11 cellular contexts compared by ENCODE assay signal in the genomic region with DNA sequence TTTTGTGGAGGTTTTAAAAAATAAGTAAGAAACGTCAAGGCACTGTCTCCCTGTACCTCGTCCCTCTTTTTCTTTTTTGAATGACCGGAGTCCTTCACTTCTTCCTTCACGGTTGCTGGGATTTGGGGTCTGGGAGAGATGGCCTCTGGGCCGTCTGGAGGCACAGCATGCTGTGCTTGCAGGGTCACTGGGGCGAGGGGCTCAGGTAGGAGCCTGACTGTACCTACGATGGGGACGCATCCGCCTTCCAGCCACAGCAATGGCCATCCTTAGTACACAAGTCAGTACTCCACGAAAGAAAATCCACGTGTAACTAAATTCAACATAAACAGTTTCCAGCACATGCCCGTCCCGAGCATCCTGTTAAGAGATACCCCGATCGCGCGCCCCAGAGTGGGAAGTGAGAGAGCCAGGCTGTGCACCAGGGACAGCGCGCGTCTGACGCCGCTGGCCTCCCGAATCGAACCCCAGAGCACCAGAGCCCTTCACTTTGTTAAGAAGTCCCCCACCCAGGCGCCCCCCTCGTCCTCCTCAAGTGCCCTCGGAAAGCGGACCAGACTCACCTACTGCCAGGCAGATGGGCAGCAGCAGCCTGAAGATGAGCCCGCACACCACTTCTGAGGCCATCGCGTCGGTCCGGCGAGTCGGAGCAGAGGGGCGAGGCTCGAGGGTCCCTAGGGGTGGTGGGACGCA. TPM values are rescaled to one million over a fixed set of nuclear protein-coding genes. Genes with fewer than 3 reads are reported as not detected.
DNase-seq lines count a peak whose midpoint lies in the region; ATAC-seq and TF ChIP-seq lines count a peak whose summit lies in the region.
"Had no signal": no experiment of that assay in that cellular context is flagged by ENCODE, and none has a peak within 500 bp of the region (broad histone marks: within the 10 kb centered on the region; RNA-seq: fewer than 3 reads in every experiment).

No MANE protein-coding gene starts in this region.

- H3K9me3 Mint-ChIP-seq in neural progenitor cell, result no peaks in the 10 kb centered on the region
- no peaks in the 10 kb centered on the region for H3K9me3 Mint-ChIP-seq in T-helper 2 cell treated with Interferon-gamma antibody and Interleukin-4, amounts not matched to agents 5 μg/mL and 100 μg/mL, for 36 hours

- H3K27me3 ChIP-seq in right cardiac atrium (ENCODE audit: control insufficient read depth, insufficient read depth), result no peaks in the 10 kb centered on the region
- H3K27me3 ChIP-seq in esophagus squamous epithelium, result peaks cover 0 to 62% (median 7%) of the 10 kb centered on the region in 4 donors
- H3K27me3 ChIP-seq in neural progenitor cell, result peaks cover 74% of the 10 kb centered on the region
- H3K27me3 ChIP-seq in aorta (ENCODE audit: control insufficient read depth in 1 of 2, insufficient read depth in 2 of 2, low read length in 1 of 2), result no peaks in the 10 kb centered on the region

- H3K9me3 ChIP-seq in right cardiac atrium (ENCODE audit: control insufficient read depth, low read length), result no peaks in the 10 kb centered on the region
- no peaks in the 10 kb centered on the region for H3K9me3 ChIP-seq in esophagus squamous epithelium
- no peaks in the 10 kb centered on the region for H3K9me3 ChIP-seq in neural progenitor cell (ENCODE audit: low read depth)
- H3K9me3 ChIP-seq in aorta (ENCODE audit: control insufficient read depth, low read length), result no peaks in the 10 kb centered on the region

- peak overlapping the region; percentile 84 for H3K4me2 ChIP-seq in neural progenitor cell

- H3K79me2 ChIP-seq in neural progenitor cell (ENCODE audit: low read depth), result no peaks in the 10 kb centered on the region

- no peak overlapping the region for H3K27ac ChIP-seq in right cardiac atrium (ENCODE audit: low read length)
- H3K27ac ChIP-seq in esophagus squamous epithelium, result peak overlapping the region; percentile 32 to 76 (median 40)
- no peak overlapping the region for H3K27ac ChIP-seq in neural progenitor cell
- H3K27ac ChIP-seq in aorta (ENCODE audit: low read depth in 1 of 2, low read length in 2 of 2), result no peak overlapping the region

- TF ChIP-seq POLR2A in esophagus squamous epithelium (IDR thresholded peaks at IDR 0.05), result no peak

- H3K4me1 ChIP-seq in right cardiac atrium (ENCODE audit: control insufficient read depth, insufficient read depth, low read length) (no peaks in the 10 kb centered on the region), esophagus squamous epithelium (peaks cover 4 to 42% (median 10%) of the 10 kb centered on the region in 3 donors), neural progenitor cell (peaks cover 14% of the 10 kb centered on the region), aorta (ENCODE audit: control insufficient read depth in 1 of 2, insufficient read depth in 2 of 2, low read length in 2 of 2) (no peaks in the 10 kb centered on the region)

- H3K36me3 ChIP-seq in esophagus squamous epithelium (no peaks in the 10 kb centered on the region), neural progenitor cell (no peaks in the 10 kb centered on the region), aorta (ENCODE audit: control insufficient read depth in 1 of 2, insufficient read depth in 2 of 2, low read length in 1 of 2) (no peaks in the 10 kb centered on the region)

- H2AFZ ChIP-seq in neural progenitor cell (replicated peaks), result peak overlapping the region; percentile 92

- TF ChIP-seq CTCF in esophagus squamous epithelium (IDR thresholded peaks at IDR 0.05) (no peak), neural progenitor cell (IDR thresholded peaks at IDR 0.05) (no peak)

- peaks cover 5% of the 10 kb centered on the region for H3K36me3 Mint-ChIP-seq in neural progenitor cell
- no peaks in the 10 kb centered on the region for H3K36me3 Mint-ChIP-seq in T-helper 2 cell treated with Interferon-gamma antibody and Interleukin-4, amounts not matched to agents 5 μg/mL and 100 μg/mL, for 36 hours (ENCODE audit: low read depth)

- peaks cover 20% of the 10 kb centered on the region for H3K4me1 Mint-ChIP-seq in neural progenitor cell
- H3K4me1 Mint-ChIP-seq in T-helper 2 cell treated with Interferon-gamma antibody and Interleukin-4, amounts not matched to agents 5 μg/mL and 100 μg/mL, for 36 hours (ENCODE audit: low read depth), result no peaks in the 10 kb centered on the region

- H3K4me3 ChIP-seq in right cardiac atrium (ENCODE audit: low read length) (peak overlapping the region; percentile 43), esophagus squamous epithelium (peak overlapping the region; percentile 32 to 64 (median 44)), neural progenitor cell (peak overlapping the region; percentile 57), aorta (ENCODE audit: low read length in 2 of 2) (peak overlapping the region; percentile 3 to 45)
- H3K4me3 ChIP-seq: K562 had no signal

- H3F3A ChIP-seq in neural progenitor cell (ENCODE audit: low read depth), result peaks cover 17% of the 10 kb centered on the region

- H3K27me3 Mint-ChIP-seq in neural progenitor cell (ENCODE audit: insufficient read depth, low read depth), result peaks cover 35% of the 10 kb centered on the region
- peaks cover 44% of the 10 kb centered on the region for H3K27me3 Mint-ChIP-seq in T-helper 2 cell treated with Interferon-gamma antibody and Interleukin-4, amounts not matched to agents 5 μg/mL and 100 μg/mL, for 36 hours (ENCODE audit: low read depth)

- H3K27ac Mint-ChIP-seq in neural progenitor cell, result no peak overlapping the region
- H3K27ac Mint-ChIP-seq in T-helper 2 cell treated with Interferon-gamma antibody and Interleukin-4, amounts not matched to agents 5 μg/mL and 100 μg/mL, for 36 hours, result no peak overlapping the region
- H3K27ac Mint-ChIP-seq: CD4-positive, CD25-positive, alpha-beta regulatory T cell had no signal

- no peak for ATAC-seq in right cardiac atrium
- ATAC-seq in Right ventricle myocardium inferior, result no peak
- no peak for ATAC-seq in aorta (ENCODE audit: low FRiP score)
- no peak for ATAC-seq in HG03039 (IDR thresholded peaks at IDR 0.05; ENCODE audit: unreplicated experiment)
- no peak for ATAC-seq in left colon
- ATAC-seq: K562 had no signal

- H3K9ac ChIP-seq in neural progenitor cell, result no peak overlapping the region

- intact Hi-C loops in right cardiac atrium (cut with DNase I) (no loop called here), Right ventricle myocardium inferior (cut with DNase I) (no loop called here), esophagus squamous epithelium (cut with DNase I) (loop anchor here (10.0 kb wide), 1 partner anchor 293 kb away; no protein-coding TSS in a partner anchor), aorta (cut with DNase I) (no loop called here), left colon (cut with DNase I, micrococcal nuclease) (no loop called here)

- H4K20me1 ChIP-seq in neural progenitor cell (ENCODE audit: low read depth), result peaks cover 20% of the 10 kb centered on the region

- DNase-seq in right cardiac atrium (peak in 1 of 3 donors; percentile 38), Right ventricle myocardium inferior (ENCODE audit: missing footprints) (no peak), esophagus squamous epithelium (lab: John Stamatoyannopoulos, UW) (no peak), neural progenitor cell (ENCODE audit: low spot score) (no peak), aorta (no peak), left colon (no peak)
- no peak for DNase-seq in T-helper 2 cell treated with Interferon-gamma antibody and Interleukin-4, amounts not matched to agents 5 μg/mL and 100 μg/mL, for 36 hours (ENCODE audit: low spot score)
- DNase-seq: activated effector memory CD4-positive, alpha-beta T cell treated with Interleukin-2 at 50 U/mL for 16 hours; CD4-positive, CD25-positive, alpha-beta regulatory T cell had no signal

- WGBS in right cardiac atrium, result 4% methylated on average over 38 of the region's 38 CpGs
- WGBS in esophagus squamous epithelium, 2 donors, result 16 to 36% methylated on average over 16 to 21 of the region's 38 CpGs
- WGBS in aorta, 2 donors, result 19% methylated on average over 38 of the region's 38 CpGs

- H3K4me3 Mint-ChIP-seq in neural progenitor cell, result peak overlapping the region; percentile 89
- no peak overlapping the region for H3K4me3 Mint-ChIP-seq in T-helper 2 cell treated with Interferon-gamma antibody and Interleukin-4, amounts not matched to agents 5 μg/mL and 100 μg/mL, for 36 hours
- H3K4me3 Mint-ChIP-seq: CD4-positive, CD25-positive, alpha-beta regulatory T cell had no signal

RNA-seq across cellular contexts. Expression of a gene that starts 1.3 kb away (rescaled TPM):
- under 1 TPM; 0.54 to 0.93 (median 0.65) TPM for total RNA-seq in right cardiac atrium
- 0.18 TPM for polyA plus RNA-seq in right cardiac atrium
- 0.11 TPM for total RNA-seq in Right ventricle myocardium inferior
- 1 to 10 TPM in 3 of 4 donors, not detected in 1; 2.1 to 7.4 (median 2.5) TPM for total RNA-seq in esophagus squamous epithelium
- 4.2 and 4.4 TPM in 2 replicates for total RNA-seq in neural progenitor cell (ENCODE audit: low replicate concordance)
- total RNA-seq in aorta, result 1 to 10 TPM; 2.3 to 8.8 TPM
- under 1 TPM; 0.50 to 0.90 TPM for polyA plus RNA-seq in aorta
- 1 to 10 TPM; 1.3 to 1.4 TPM for total RNA-seq in left colon
- total RNA-seq: CD4-positive, CD25-positive, alpha-beta regulatory T cell had no signal
- polyA plus RNA-seq: CD4-positive, CD25-positive, alpha-beta regulatory T cell had no signal

Comparison
In these comparisons a context has a peak if more than half of its experiments do, and no peak if none do; other contexts are left out.
1. H3K27ac ChIP-seq: peak in esophagus squamous epithelium (4 of 4); none in right cardiac atrium (single experiment), neural progenitor cell (single experiment) and aorta (0 of 2).
2. Peak in every context shown above with its lines, with median percentiles within 50 percentile points of each other: H3K4me3 ChIP-seq.